In the genomic region with DNA sequence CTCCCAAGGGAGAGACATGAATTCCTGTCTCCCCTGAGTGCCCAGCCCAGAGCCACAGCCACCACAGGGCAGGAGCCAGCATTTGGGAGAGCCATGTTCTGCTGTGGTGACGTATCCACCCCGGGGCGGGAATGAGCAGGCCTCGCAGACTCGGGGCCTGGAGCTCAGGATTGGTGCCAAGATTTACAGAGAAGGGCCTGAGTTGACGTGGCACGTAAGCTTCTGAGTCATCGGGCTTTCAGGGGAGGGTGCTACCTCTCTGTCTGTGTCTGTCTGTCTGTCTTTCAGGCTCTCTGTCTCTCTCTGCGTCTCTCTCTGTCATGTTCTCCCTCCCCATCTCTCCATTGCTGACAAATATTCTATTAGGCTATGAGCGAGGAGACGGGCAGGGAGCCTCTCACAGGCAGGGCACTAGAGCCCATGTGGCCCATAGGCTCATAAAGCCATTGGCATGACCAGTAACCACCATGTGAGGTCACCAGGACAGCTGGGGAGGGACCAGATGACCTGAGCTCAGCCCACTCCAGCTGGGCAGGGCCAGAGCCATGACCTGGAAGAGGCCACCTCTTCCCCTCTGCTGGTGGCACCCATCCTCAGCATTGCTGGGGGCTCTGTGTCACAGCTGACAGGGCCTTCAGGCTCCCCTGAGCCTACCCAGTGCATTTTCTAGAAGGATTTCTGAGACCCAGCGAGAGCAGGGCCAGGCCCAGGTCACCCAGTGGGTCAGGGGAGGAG, we compare ENCODE assay signal across 9 cellular contexts.
DNase-seq lines count a peak whose midpoint lies in the region; ATAC-seq and TF ChIP-seq lines count a peak whose summit lies in the region.
"Had no signal": no experiment of that assay in that cellular context is flagged by ENCODE, and none has a peak within 500 bp of the region (broad histone marks: within the 10 kb centered on the region; RNA-seq: fewer than 3 reads in every experiment).

No MANE protein-coding gene starts in this region.

- no peaks in the 10 kb centered on the region for H3K36me3 Mint-ChIP-seq in brain
- H3K36me3 Mint-ChIP-seq: CD4-positive, alpha-beta memory T cell had no signal

- H3K4me3 ChIP-seq in uterus, result no peak overlapping the region

- H3K4me3 Mint-ChIP-seq in brain, result no peak overlapping the region
- H3K4me3 Mint-ChIP-seq: CD4-positive, alpha-beta memory T cell had no signal

- peaks cover 0 to 6% (median 0%) of the 10 kb centered on the region in 5 experiments for H3K9me3 Mint-ChIP-seq in brain

- intact Hi-C loops in left colon (cut with DNase I, micrococcal nuclease), result no loop called here
- intact Hi-C loops in uterus (cut with DNase I; ENCODE audit: low total_unique reads), result no loop called here

- H3K27ac ChIP-seq in uterus, result peak overlapping the region in 1 of 2 donors; percentile 55

- TF ChIP-seq POLR2A in uterus (IDR thresholded peaks at IDR 0.05), result no peak

- H3K36me3 ChIP-seq in uterus, result no peaks in the 10 kb centered on the region

- H3K27me3 Mint-ChIP-seq in brain, result peaks cover 12% of the 10 kb centered on the region

- H3K27ac Mint-ChIP-seq in brain, result peak overlapping the region in 3 of 5 experiments; percentile 12 to 89 (median 84)
- H3K27ac Mint-ChIP-seq: CD4-positive, alpha-beta memory T cell had no signal

- TF ChIP-seq CTCF in brain (conservative IDR thresholded peaks at IDR 0.05), result no peak
- TF ChIP-seq CTCF in uterus (IDR thresholded peaks at IDR 0.05), result no peak

- H3K4me1 ChIP-seq in uterus, result peaks cover 0 to 8% of the 10 kb centered on the region in 2 donors

- DNase-seq in activated T-cell treated with anti-CD3 and anti-CD28 coated beads, Interleukin-2, amount 50 U/mL, for 48 hours, result peak; percentile 20 to 21
- DNase-seq in activated T-cell treated with anti-CD3 and anti-CD28 coated beads, Interleukin-2, amount 50 U/mL, for 1 hour, result no peak
- DNase-seq in left colon, result peak; percentile 51 to 65
- peak; percentile 66 to 75 for DNase-seq in uterus
- DNase-seq in NCI-H2081 (lab: John Stamatoyannopoulos, UW), result no peak
- DNase-seq: CD4-positive, alpha-beta memory T cell had no signal

- H3K4me1 Mint-ChIP-seq in brain, result peaks cover 40% of the 10 kb centered on the region
- H3K4me1 Mint-ChIP-seq: CD4-positive, alpha-beta memory T cell had no signal

- H3K27me3 ChIP-seq in uterus, result no peaks in the 10 kb centered on the region

- no peaks in the 10 kb centered on the region for H3K9me3 ChIP-seq in uterus

- peak; percentile 42 for ATAC-seq in left colon
- no peak for ATAC-seq in HG02759 (IDR thresholded peaks at IDR 0.05; ENCODE audit: unreplicated experiment)
- ATAC-seq in GM21576 (IDR thresholded peaks at IDR 0.05; ENCODE audit: unreplicated experiment), result no peak

Comparison
In these comparisons a context has a peak if more than half of its experiments do, and no peak if none do; other contexts are left out.
1. DNase-seq: peak in activated T-cell treated with anti-CD3 and anti-CD28 coated beads, Interleukin-2, amount 50 U/mL, for 48 hours (2 of 2), left colon (2 of 2) and uterus (2 of 2); none in activated T-cell treated with anti-CD3 and anti-CD28 coated beads, Interleukin-2, amount 50 U/mL, for 1 hour (single experiment) and NCI-H2081 (0 of 2).